ENCODE assay signal across 8 cellular contexts in the genomic region with DNA sequence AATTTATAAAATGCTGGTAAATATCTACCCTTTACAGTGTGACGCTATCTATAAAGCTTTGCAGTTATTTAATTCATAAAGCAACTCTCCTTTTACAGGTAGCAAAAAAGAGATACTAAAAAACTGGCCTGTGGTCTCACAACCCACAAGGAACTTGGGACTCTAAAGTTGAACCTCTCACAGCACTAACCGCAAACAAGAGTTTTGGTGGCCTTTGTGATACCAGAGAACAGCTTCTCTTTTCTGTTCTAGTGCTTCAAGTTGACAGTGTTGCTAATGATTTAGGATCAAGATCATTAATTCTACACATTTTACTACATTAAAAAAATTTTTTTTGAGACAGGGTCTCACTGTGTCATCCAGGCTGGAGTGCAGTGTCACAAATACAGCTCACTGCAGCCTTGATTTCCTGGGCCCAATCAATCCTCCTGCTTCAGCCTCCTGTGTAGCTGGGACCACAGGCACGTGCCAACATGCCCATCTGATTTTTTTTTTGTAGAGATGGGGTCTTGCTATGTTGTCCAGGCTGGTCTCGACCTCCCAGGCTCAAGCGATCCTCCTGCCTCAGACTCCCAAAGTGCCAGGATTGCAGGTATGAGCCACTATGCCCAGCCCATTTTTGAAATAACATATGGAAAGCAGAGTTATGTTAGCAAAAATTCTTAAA. TPM values are rescaled to one million over a fixed set of nuclear protein-coding genes. Genes with fewer than 3 reads are reported as not detected.
DNase-seq lines count a peak whose midpoint lies in the region; ATAC-seq and TF ChIP-seq lines count a peak whose summit lies in the region.
"Had no signal": no experiment of that assay in that cellular context is flagged by ENCODE, and none has a peak within 500 bp of the region (broad histone marks: within the 10 kb centered on the region; RNA-seq: fewer than 3 reads in every experiment).

No MANE protein-coding gene starts in this region.

- H3K9me3 Mint-ChIP-seq in stimulated activated effector memory CD8-positive, alpha-beta T cell treated with anti-CD3 and anti-CD28 coated beads, Interleukin-12 subunit alpha, Interleukin-12 subunit beta, amount 100 ng/mL, for 72 hours = peaks cover 3% of the 10 kb centered on the region

- DNase-seq in Kasumi-1 (lab: John Stamatoyannopoulos, UW) (peak; percentile 11 to 20), right atrium auricular region (ENCODE audit: low spot score) (no peak), DMS53 treated with DMSO at 0.1 percent for 48 hours (lab: John Stamatoyannopoulos, UW; ENCODE audit: unreplicated experiment) (no peak), dedifferentiated amniotic fluid mesenchymal stem cell (ENCODE audit: extremely low spot score) (no peak)
- DNase-seq in stimulated activated effector memory CD8-positive, alpha-beta T cell treated with anti-CD3 and anti-CD28 coated beads, Interleukin-12 subunit alpha, Interleukin-12 subunit beta, amount 100 ng/mL, for 72 hours (ENCODE audit: low spot score in 2 of 2) = no peak
- DNase-seq: NCI-H1417 had no signal

- peaks cover 0 to 4% of the 10 kb centered on the region in 2 donors for H3K4me1 ChIP-seq in right atrium auricular region

- no peaks in the 10 kb centered on the region for H3K9me3 ChIP-seq in right atrium auricular region

- ATAC-seq in GM19324 (IDR thresholded peaks at IDR 0.05; ENCODE audit: low FRiP score, unreplicated experiment) = peak; percentile 48
- peak; percentile 76 for ATAC-seq in HG02763 (IDR thresholded peaks at IDR 0.05; ENCODE audit: unreplicated experiment)
- peak; percentile 47 for ATAC-seq in stimulated activated effector memory CD8-positive, alpha-beta T cell treated with anti-CD3 and anti-CD28 coated beads, Interleukin-12 subunit alpha, Interleukin-12 subunit beta, amount 100 ng/mL, for 72 hours

- H3K4me1 Mint-ChIP-seq in stimulated activated effector memory CD8-positive, alpha-beta T cell treated with anti-CD3 and anti-CD28 coated beads, Interleukin-12 subunit alpha, Interleukin-12 subunit beta, amount 100 ng/mL, for 72 hours = peaks cover 57% of the 10 kb centered on the region

- H3K4me3 Mint-ChIP-seq in stimulated activated effector memory CD8-positive, alpha-beta T cell treated with anti-CD3 and anti-CD28 coated beads, Interleukin-12 subunit alpha, Interleukin-12 subunit beta, amount 100 ng/mL, for 72 hours = peak overlapping the region; percentile 54

- peaks cover 9% of the 10 kb centered on the region for H3K36me3 Mint-ChIP-seq in stimulated activated effector memory CD8-positive, alpha-beta T cell treated with anti-CD3 and anti-CD28 coated beads, Interleukin-12 subunit alpha, Interleukin-12 subunit beta, amount 100 ng/mL, for 72 hours

- H3K27ac ChIP-seq in right atrium auricular region = no peak overlapping the region

- H3K27me3 ChIP-seq in right atrium auricular region = no peaks in the 10 kb centered on the region

- H3K27ac Mint-ChIP-seq in stimulated activated effector memory CD8-positive, alpha-beta T cell treated with anti-CD3 and anti-CD28 coated beads, Interleukin-12 subunit alpha, Interleukin-12 subunit beta, amount 100 ng/mL, for 72 hours = peak overlapping the region; percentile 79

- TF ChIP-seq CTCF in right atrium auricular region (IDR thresholded peaks at IDR 0.05) = no peak

- no peak overlapping the region for H3K4me3 ChIP-seq in right atrium auricular region

- H3K36me3 ChIP-seq in right atrium auricular region = no peaks in the 10 kb centered on the region

RNA-seq across cellular contexts. Expression of a gene that starts 56.0 kb away (rescaled TPM):
- 10 to 100 TPM in 1 of 2 donors, 1 to 10 TPM in 1; 5.3 to 11.0 TPM for total RNA-seq in right atrium auricular region

Comparison
In these comparisons a context has a peak if more than half of its experiments do, and no peak if none do; other contexts are left out.
1. DNase-seq: peak in Kasumi-1 (2 of 2); none in stimulated activated effector memory CD8-positive, alpha-beta T cell treated with anti-CD3 and anti-CD28 coated beads, Interleukin-12 subunit alpha, Interleukin-12 subunit beta, amount 100 ng/mL, for 72 hours (0 of 2), right atrium auricular region (single experiment), DMS53 treated with DMSO at 0.1 percent for 48 hours (single experiment) and dedifferentiated amniotic fluid mesenchymal stem cell (single experiment).
2. Peak in every context shown above with its lines, with median percentiles within 50 percentile points of each other: ATAC-seq.